In genomic region chr12:6322352-6322751, GRCh38 we compare ENCODE assay signal across 16 cellular contexts. TPM values are rescaled to one million over a fixed set of nuclear protein-coding genes. Genes with fewer than 3 reads are reported as not detected.
DNase-seq lines count a peak whose midpoint lies in the region; ATAC-seq and TF ChIP-seq lines count a peak whose summit lies in the region.
"Had no signal": no experiment of that assay in that cellular context is flagged by ENCODE, and none has a peak within 500 bp of the region (broad histone marks: within the 10 kb centered on the region; RNA-seq: fewer than 3 reads in every experiment).

No MANE protein-coding gene starts in this region.

- H3K9me3 Mint-ChIP-seq in endodermal cell, result no peaks in the 10 kb centered on the region
- no peaks in the 10 kb centered on the region for H3K9me3 Mint-ChIP-seq in natural killer cell treated with Interleukin-12 subunit alpha and Interleukin-12 subunit beta and Interleukin-15 and Interleukin-18, amount 100 ng/mL, for 72 hours
- H3K9me3 Mint-ChIP-seq: activated naive CD8-positive, alpha-beta T cell treated with anti-CD3 and anti-CD28 coated beads, Interleukin-2, amount 50 U/mL, for 24 hours; stimulated activated memory B cell treated with anti-CD40 and anti-IgM and Interleukin-4, amounts not matched to agents 10 μg/mL and 1 μg/mL and 100 μg/mL, for 72 hours had no signal

- H3K27me3 ChIP-seq in heart right ventricle (no peaks in the 10 kb centered on the region), endodermal cell (ENCODE audit: control insufficient read depth, insufficient read depth, low read length, poor library complexity, severe bottlenecking) (no peaks in the 10 kb centered on the region)

- H3K27me3 Mint-ChIP-seq in endodermal cell (ENCODE audit: insufficient read depth), result no peaks in the 10 kb centered on the region
- H3K27me3 Mint-ChIP-seq in natural killer cell treated with Interleukin-12 subunit alpha and Interleukin-12 subunit beta and Interleukin-15 and Interleukin-18, amount 100 ng/mL, for 72 hours, result no peaks in the 10 kb centered on the region

- H3K36me3 ChIP-seq in heart right ventricle, result peaks cover 0 to 23% (median 0%) of the 10 kb centered on the region in 9 donors
- H3K36me3 ChIP-seq in endodermal cell (ENCODE audit: control insufficient read depth, insufficient read depth, low read length), result no peaks in the 10 kb centered on the region

- CTCF ChIA-PET in HEK293T (lab: Yijun Ruan, JAX), result interaction anchor here (0.7 to 1.9 kb wide), 8 partner anchors 10 to 285 kb away, joined by 3 to 7 read pairs (median 4); no protein-coding TSS in a partner anchor

- peaks cover 33% of the 10 kb centered on the region for H3K36me3 Mint-ChIP-seq in endodermal cell (ENCODE audit: low read depth)
- H3K36me3 Mint-ChIP-seq in natural killer cell treated with Interleukin-12 subunit alpha and Interleukin-12 subunit beta and Interleukin-15 and Interleukin-18, amount 100 ng/mL, for 72 hours, result no peaks in the 10 kb centered on the region
- H3K36me3 Mint-ChIP-seq: stimulated activated memory B cell treated with anti-CD40 and anti-IgM and Interleukin-4, amounts not matched to agents 10 μg/mL and 1 μg/mL and 100 μg/mL, for 72 hours had no signal

- H3K9me3 ChIP-seq in heart right ventricle, result no peaks in the 10 kb centered on the region
- no peaks in the 10 kb centered on the region for H3K9me3 ChIP-seq in endodermal cell (ENCODE audit: control insufficient read depth, low read length)

- POLR2A ChIA-PET in HEK293T (lab: Yijun Ruan, JAX), result interaction anchor here (0.7 to 1.6 kb wide), 5 partner anchors 10 to 148 kb away, joined by 3 to 8 read pairs (median 5); partner anchors contain the start of genes CD9 and VAMP1

- DNase-seq in heart right ventricle, result no peak
- no peak for DNase-seq in Right ventricle myocardium inferior (ENCODE audit: missing footprints)
- DNase-seq in endodermal cell, result peak; percentile 71
- DNase-seq in natural killer cell treated with Interleukin-12 subunit alpha and Interleukin-12 subunit beta and Interleukin-15 and Interleukin-18, amount 100 ng/mL, for 72 hours (ENCODE audit: low spot score), result peak; percentile 20
- no peak for DNase-seq in HEK293T (ENCODE audit: extremely low spot score)
- DNase-seq: activated CD8-positive, alpha-beta memory T cell treated with anti-CD3 and anti-CD28 coated beads for 24 hours; activated naive CD8-positive, alpha-beta T cell treated with anti-CD3 and anti-CD28 coated beads, Interleukin-2, amount 50 U/mL, for 24 hours; NCI-H1694 treated with DMSO at 0.1 percent for 48 hours; stimulated activated CD4-positive, alpha-beta T cell treated with anti-CD3 and anti-CD28 coated beads, Interleukin-15, amount 100 ng/mL, for 24 hours had no signal

- H3K4me1 Mint-ChIP-seq in endodermal cell, result peaks cover 50% of the 10 kb centered on the region
- H3K4me1 Mint-ChIP-seq in natural killer cell treated with Interleukin-12 subunit alpha and Interleukin-12 subunit beta and Interleukin-15 and Interleukin-18, amount 100 ng/mL, for 72 hours (ENCODE audit: low read depth in 2 of 2), result peaks cover 64 to 67% of the 10 kb centered on the region in 2 donors

- no peak overlapping the region for H3K4me3 ChIP-seq in heart right ventricle
- no peak overlapping the region for H3K4me3 ChIP-seq in endodermal cell (ENCODE audit: low read length)

- intact Hi-C loops in heart right ventricle (cut with DNase I) (loop anchor here in 3 of 10 donors (10.0 kb wide), 2 partner anchors 52 to 142 kb away; partner anchors contain the start of gene SCNN1A (in 1 of the 3)), Right ventricle myocardium inferior (cut with DNase I) (no loop called here)

- H3K4me3 Mint-ChIP-seq in endodermal cell, result no peak overlapping the region
- H3K4me3 Mint-ChIP-seq in natural killer cell treated with Interleukin-12 subunit alpha and Interleukin-12 subunit beta and Interleukin-15 and Interleukin-18, amount 100 ng/mL, for 72 hours, result no peak overlapping the region
- H3K4me3 Mint-ChIP-seq: stimulated activated memory B cell treated with anti-CD40 and anti-IgM and Interleukin-4, amounts not matched to agents 10 μg/mL and 1 μg/mL and 100 μg/mL, for 72 hours had no signal

- ATAC-seq in heart right ventricle, result no peak
- no peak for ATAC-seq in Right ventricle myocardium inferior
- no peak for ATAC-seq in natural killer cell treated with Interleukin-12 subunit alpha and Interleukin-12 subunit beta and Interleukin-15 and Interleukin-18, amount 100 ng/mL, for 72 hours
- ATAC-seq in GM19351 (IDR thresholded peaks at IDR 0.05; ENCODE audit: unreplicated experiment), result no peak
- ATAC-seq in GM18870 (IDR thresholded peaks at IDR 0.05; ENCODE audit: unreplicated experiment), result no peak
- ATAC-seq in activated CD4-positive, CD25-positive, alpha-beta regulatory T cell treated with anti-CD3 and anti-CD28 coated beads, Interleukin-2, amount 50 U/mL, for 24 hours, result no peak

- peak overlapping the region; percentile 79 for H3K27ac Mint-ChIP-seq in endodermal cell
- H3K27ac Mint-ChIP-seq in natural killer cell treated with Interleukin-12 subunit alpha and Interleukin-12 subunit beta and Interleukin-15 and Interleukin-18, amount 100 ng/mL, for 72 hours, result peak overlapping the region; percentile 78 to 91
- H3K27ac Mint-ChIP-seq: stimulated activated memory B cell treated with anti-CD40 and anti-IgM and Interleukin-4, amounts not matched to agents 10 μg/mL and 1 μg/mL and 100 μg/mL, for 72 hours had no signal

- no peak overlapping the region for H3K9ac ChIP-seq in endodermal cell (ENCODE audit: extremely low read depth, low read length, poor library complexity, severe bottlenecking)

- peaks cover 20 to 66% (median 54%) of the 10 kb centered on the region in 9 donors for H3K4me1 ChIP-seq in heart right ventricle
- H3K4me1 ChIP-seq in endodermal cell (ENCODE audit: control insufficient read depth, insufficient read depth, low read length), result peaks cover 5% of the 10 kb centered on the region

- TF ChIP-seq CTCF in heart right ventricle (IDR thresholded peaks at IDR 0.05) (no peak), endodermal cell (conservative IDR thresholded peaks at IDR 0.05) (no peak)

- 77 to 81% methylated on average over 4 of the region's 4 CpGs for WGBS in heart right ventricle, 2 donors
- WGBS in endodermal cell (ENCODE audit: insufficient coverage in 1 of 2, insufficient read length in 1 of 2), 2 experiments, result 78% methylated on average over 4 of the region's 4 CpGs; no CpG with 5 or more reads in 1 of the 2 experiments

- H3K27ac ChIP-seq in heart right ventricle, result peak overlapping the region in 9 of 10 donors; percentile 7 to 88 (median 78)
- peak overlapping the region; percentile 91 for H3K27ac ChIP-seq in endodermal cell (ENCODE audit: low read depth, low read length)

TF ChIP-seq in HEK293T, 16 proteins besides CTCF, POLR2A, EP300 and RAD21:
- TF ChIP-seq SP1 (IDR thresholded peaks at IDR 0.05) (no peak), FOXK2 (IDR thresholded peaks at IDR 0.05) (no peak), NFRKB (IDR thresholded peaks at IDR 0.05) (no peak), FOXA1 (IDR thresholded peaks at IDR 0.05) (no peak), HDGF (IDR thresholded peaks at IDR 0.05; ENCODE audit: borderline replicate concordance) (no peak), FOXM1 (IDR thresholded peaks at IDR 0.05; ENCODE audit: borderline replicate concordance) (no peak), LEF1 (IDR thresholded peaks at IDR 0.05; ENCODE audit: borderline replicate concordance) (no peak), ELF4 (IDR thresholded peaks at IDR 0.05) (no peak), TARDBP (IDR thresholded peaks at IDR 0.05) (no peak), PKNOX1 (IDR thresholded peaks at IDR 0.05) (no peak), BHLHE40 (IDR thresholded peaks at IDR 0.05; ENCODE audit: borderline replicate concordance) (no peak), L3MBTL2 (conservative IDR thresholded peaks at IDR 0.05) (no peak), CTBP1 (IDR thresholded peaks at IDR 0.05; ENCODE audit: borderline replicate concordance) (no peak), ARNT (IDR thresholded peaks at IDR 0.05) (no peak)
TF ChIP-seq in HEK293T: peak in this region for 0.

RNA-seq across cellular contexts. Expression of gene PLEKHG6, which starts 11.9 kb away (rescaled TPM):
- total RNA-seq in heart right ventricle (1 to 10 TPM in 2 of 10 donors, under 1 TPM in 3, not detected in 5; 0.13 to 1.9 (median 0.81) TPM), Right ventricle myocardium inferior (0.49 TPM), endodermal cell (10 to 100 TPM; 24.8 to 37.2 TPM)
- 1 to 10 TPM; 1.1 to 1.6 TPM for polyA plus RNA-seq in heart right ventricle
- polyA plus RNA-seq in endodermal cell (2013, experiment 1 of 2), result 7.1 TPM
- polyA plus RNA-seq in endodermal cell (2013, experiment 2 of 2), result 4.6 TPM
- not detected for total RNA-seq in natural killer cell treated with Interleukin-12 subunit alpha and Interleukin-12 subunit beta and Interleukin-15 and Interleukin-18, amount 100 ng/mL, for 72 hours
- total RNA-seq: HT1080; T-helper 1 cell treated with Interleukin-12 subunit alpha and Interleukin-12 subunit beta and Interleukin-4 antibody, amounts not matched to agents 30 ng/mL and 1 ng/mL, for 36 hours had no signal
- polyA plus RNA-seq: neural cell had no signal

RNA-seq across cellular contexts. Expression of gene TNFRSF1A, which starts 19.5 kb away (rescaled TPM):
- total RNA-seq in heart right ventricle, result 100 to 1,000 TPM in 1 of 10 donors, 10 to 100 TPM in 9; 29.4 to 100 (median 39.2) TPM
- polyA plus RNA-seq in heart right ventricle, result 10 to 100 TPM; 34.4 to 75.7 TPM
- 59.8 TPM for total RNA-seq in Right ventricle myocardium inferior
- total RNA-seq in endodermal cell, result 10 to 100 TPM; 43.2 to 86.2 TPM
- 39.7 TPM for polyA plus RNA-seq in endodermal cell (2013, experiment 1 of 2)
- 37.7 TPM for polyA plus RNA-seq in endodermal cell (2013, experiment 2 of 2)
- 100 to 1,000 TPM in 1 of 2 donors, 10 to 100 TPM in 1; 83.2 to 102 TPM for total RNA-seq in natural killer cell treated with Interleukin-12 subunit alpha and Interleukin-12 subunit beta and Interleukin-15 and Interleukin-18, amount 100 ng/mL, for 72 hours

RNA-seq across cellular contexts. Expression of gene SCNN1A, which starts 53.0 kb away (rescaled TPM):
- 1 to 10 TPM in 1 of 10 donors, under 1 TPM in 5, not detected in 4; 0.17 to 1.1 (median 0.49) TPM for total RNA-seq in heart right ventricle
- under 1 TPM; 0.15 to 0.23 TPM for polyA plus RNA-seq in heart right ventricle
- total RNA-seq in Right ventricle myocardium inferior, result 0.46 TPM
- total RNA-seq in endodermal cell, result 10 to 100 TPM; 32.1 to 87.7 TPM
- polyA plus RNA-seq in endodermal cell (2013, experiment 1 of 2), result 9.0 TPM
- polyA plus RNA-seq in endodermal cell (2013, experiment 2 of 2), result 4.3 TPM
- total RNA-seq in natural killer cell treated with Interleukin-12 subunit alpha and Interleukin-12 subunit beta and Interleukin-15 and Interleukin-18, amount 100 ng/mL, for 72 hours, result not detected
- total RNA-seq: T-helper 1 cell treated with Interleukin-12 subunit alpha and Interleukin-12 subunit beta and Interleukin-4 antibody, amounts not matched to agents 30 ng/mL and 1 ng/mL, for 36 hours had no signal
- polyA plus RNA-seq: neural cell had no signal

Comparison
In these comparisons a context has a peak if more than half of its experiments do, and no peak if none do; other contexts are left out.
1. DNase-seq: peak in endodermal cell (single experiment) and natural killer cell treated with Interleukin-12 subunit alpha and Interleukin-12 subunit beta and Interleukin-15 and Interleukin-18, amount 100 ng/mL, for 72 hours (single experiment); none in heart right ventricle (0 of 2), Right ventricle myocardium inferior (single experiment) and HEK293T (single experiment).
2. RNA of gene PLEKHG6, which starts 11.9 kb away (total RNA-seq): 24.8 to 37.2 TPM in endodermal cell; 0.49 TPM in Right ventricle myocardium inferior (single experiment), 0.13 to 1.9 TPM in heart right ventricle and not detected in natural killer cell treated with Interleukin-12 subunit alpha and Interleukin-12 subunit beta and Interleukin-15 and Interleukin-18, amount 100 ng/mL, for 72 hours; every median in the first group is over 4 times any median in the second.
3. RNA of gene SCNN1A, which starts 53.0 kb away (total RNA-seq): 32.1 to 87.7 TPM in endodermal cell; 0.17 to 1.1 TPM in heart right ventricle, 0.46 TPM in Right ventricle myocardium inferior (single experiment) and not detected in natural killer cell treated with Interleukin-12 subunit alpha and Interleukin-12 subunit beta and Interleukin-15 and Interleukin-18, amount 100 ng/mL, for 72 hours; every median in the first group is over 10 times any median in the second.